In the genomic region with DNA sequence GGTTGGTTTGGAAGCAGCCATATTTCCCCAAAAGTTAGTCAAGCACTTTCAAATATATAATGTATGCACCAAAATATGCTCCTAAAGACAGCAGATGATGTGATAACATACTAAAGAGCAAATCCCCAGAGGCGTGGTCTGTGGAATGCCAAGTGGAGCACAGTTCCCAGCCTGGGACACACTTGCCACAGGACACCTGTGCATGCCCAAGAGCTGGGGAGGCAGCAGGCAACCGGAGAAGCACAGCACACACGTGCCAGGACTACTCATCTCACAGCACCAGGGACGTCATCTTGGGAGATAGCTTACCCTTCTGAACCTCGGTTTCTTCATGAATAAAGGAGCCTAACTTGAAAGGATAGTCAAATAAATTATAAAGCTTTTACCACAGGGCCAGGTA, we compare ENCODE assay signal across 9 cellular contexts.
"Had no signal": no experiment of that assay in that cellular context is flagged by ENCODE, and none has a peak within 500 bp of the region (broad histone marks: within the 10 kb centered on the region; RNA-seq: fewer than 3 reads in every experiment).

No MANE protein-coding gene starts in this region.

- H3K36me3 ChIP-seq: HAP-1 had no signal

- H2AFZ ChIP-seq: GM23248 had no signal

- H3K27ac ChIP-seq: GM23248, HL-60 had no signal

- H3K4me3 ChIP-seq: GM23248, HAP-1, K562 had no signal

- H3K9me3 ChIP-seq: HAP-1 had no signal

- DNase-seq: GM23248, GOT3, H7, HFFc6 had no signal

- ATAC-seq: HCT116, HepG2, K562 had no signal

- H3K9ac ChIP-seq: GM23248 had no signal
